ENCODE assay signal across 1 cellular context in the genomic region with DNA sequence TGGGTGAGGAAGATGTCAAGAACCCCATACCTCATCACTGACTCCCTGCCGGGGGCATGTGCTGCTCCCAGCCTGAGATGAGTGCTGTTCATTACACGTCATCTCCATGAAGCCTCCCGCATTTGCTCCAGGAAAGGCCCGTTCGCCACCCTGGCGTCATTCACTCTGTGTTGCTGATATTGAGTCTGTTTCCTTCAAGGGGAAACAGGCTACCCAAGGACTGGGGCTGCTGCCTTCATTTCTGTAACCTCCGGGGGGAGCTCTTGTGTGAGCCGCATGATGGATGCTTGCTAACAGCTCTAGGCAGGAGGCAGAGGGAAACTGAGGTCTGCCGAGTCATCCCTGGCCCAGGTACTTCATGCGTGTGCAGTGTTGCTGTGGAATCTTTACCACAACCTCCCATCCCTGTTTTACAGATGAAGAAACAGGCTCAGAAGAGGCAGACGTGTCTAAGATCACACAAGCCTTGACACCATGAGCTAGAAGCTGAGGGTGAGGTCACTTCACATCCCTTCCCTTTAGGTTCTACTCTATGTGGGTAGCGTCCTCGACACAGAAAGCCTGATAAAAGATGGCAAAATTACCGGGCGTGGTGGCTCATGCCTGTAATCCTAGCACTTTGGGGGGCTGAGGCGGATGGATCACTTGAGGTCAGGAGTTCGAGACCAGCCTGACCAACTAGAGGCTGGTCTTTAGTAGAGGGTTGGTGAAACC.
A peak's percentile ranks its signal among the peaks of the same experiment; 100 is the strongest.
TF ChIP-seq lines count a peak whose summit lies in the region.

No MANE protein-coding gene starts in this region.

TF ChIP-seq in HepG2, 621 proteins besides CTCF, POLR2A, EP300 and RAD21:
- TF ChIP-seq, protein P1, sequence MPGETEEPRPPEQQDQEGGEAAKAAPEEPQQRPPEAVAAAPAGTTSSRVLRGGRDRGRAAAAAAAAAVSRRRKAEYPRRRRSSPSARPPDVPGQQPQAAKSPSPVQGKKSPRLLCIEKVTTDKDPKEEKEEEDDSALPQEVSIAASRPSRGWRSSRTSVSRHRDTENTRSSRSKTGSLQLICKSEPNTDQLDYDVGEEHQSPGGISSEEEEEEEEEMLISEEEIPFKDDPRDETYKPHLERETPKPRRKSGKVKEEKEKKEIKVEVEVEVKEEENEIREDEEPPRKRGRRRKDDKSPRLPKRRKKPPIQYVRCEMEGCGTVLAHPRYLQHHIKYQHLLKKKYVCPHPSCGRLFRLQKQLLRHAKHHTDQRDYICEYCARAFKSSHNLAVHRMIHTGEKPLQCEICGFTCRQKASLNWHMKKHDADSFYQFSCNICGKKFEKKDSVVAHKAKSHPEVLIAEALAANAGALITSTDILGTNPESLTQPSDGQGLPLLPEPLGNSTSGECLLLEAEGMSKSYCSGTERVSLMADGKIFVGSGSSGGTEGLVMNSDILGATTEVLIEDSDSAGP (CRISPR knock-in tag; IDR thresholded peaks at IDR 0.05; ENCODE audit: borderline replicate concordance), result peak; percentile 46; the same call in 1 of the 2 replicates
- TF ChIP-seq POLR2AphosphoS5 (IDR thresholded peaks at IDR 0.05; ENCODE audit: low read depth, low read length) (0 out of 2 replicates have a peak, but pooled peaks have one; percentile 4), PRMT3 (CRISPR knock-in tag; IDR thresholded peaks at IDR 0.05; ENCODE audit: borderline replicate concordance, low read depth) (no peak), ZBTB38 (CRISPR knock-in tag; IDR thresholded peaks at IDR 0.05) (0 out of 2 replicates have a peak, but pooled peaks have one; percentile 45), PAF1 (CRISPR knock-in tag; IDR thresholded peaks at IDR 0.05) (peak; percentile 81; the same call in 1 of the 2 replicates), ZNF841 (CRISPR knock-in tag; IDR thresholded peaks at IDR 0.05; ENCODE audit: borderline replicate concordance) (no peak), HDAC6 (IDR thresholded peaks at IDR 0.05; ENCODE audit: low read depth, low read length) (no peak), ZNF333 (CRISPR knock-in tag; IDR thresholded peaks at IDR 0.05; ENCODE audit: borderline replicate concordance) (no peak), HOXA9 (CRISPR knock-in tag; IDR thresholded peaks at IDR 0.05; ENCODE audit: borderline replicate concordance) (no peak), NCOA5 (CRISPR knock-in tag; IDR thresholded peaks at IDR 0.05) (no peak), SAP130 (CRISPR knock-in tag; IDR thresholded peaks at IDR 0.05; ENCODE audit: low read depth) (0 out of 2 replicates have a peak, but pooled peaks have one; percentile 14), SP4 (CRISPR knock-in tag; IDR thresholded peaks at IDR 0.05) (peak; percentile 36; the same call in 1 of the 2 replicates), XRCC5 (optimal IDR thresholded peaks at IDR 0.05; ENCODE audit: low read length) (peak; percentile 70), STAG1 (CRISPR knock-in tag; IDR thresholded peaks at IDR 0.05) (peak; percentile 34), ZC3H13 (CRISPR knock-in tag; IDR thresholded peaks at IDR 0.05) (peak; percentile 98), SMC3 (IDR thresholded peaks at IDR 0.05; ENCODE audit: low read length) (peak; percentile 30; the same call in 1 of the 2 replicates), KMT2B (CRISPR knock-in tag; IDR thresholded peaks at IDR 0.05) (0 out of 2 replicates have a peak, but pooled peaks have one; percentile 15), ZNF205 (CRISPR knock-in tag; IDR thresholded peaks at IDR 0.05) (0 out of 2 replicates have a peak, but pooled peaks have one; percentile 14), ZNF326 (CRISPR knock-in tag; IDR thresholded peaks at IDR 0.05; ENCODE audit: borderline replicate concordance) (peak; percentile 86; the same call in 1 of the 2 replicates), AGO2 (optimal IDR thresholded peaks at IDR 0.05; ENCODE audit: low read depth, low read length) (peak; percentile 33), NFE2L2 (IDR thresholded peaks at IDR 0.05; ENCODE audit: low read length) (peak; percentile 30; the same call in 1 of the 2 replicates), RBFOX2 (IDR thresholded peaks at IDR 0.05; ENCODE audit: low read depth, low read length) (peak; percentile 32; the same call in 1 of the 2 replicates), POLR2G (IDR thresholded peaks at IDR 0.05; ENCODE audit: low read depth, low read length) (0 out of 2 replicates have a peak, but pooled peaks have one; percentile 32), ZNF431 (CRISPR knock-in tag; IDR thresholded peaks at IDR 0.05; ENCODE audit: borderline replicate concordance, low read depth) (0 out of 2 replicates have a peak, but pooled peaks have one; percentile 32)
- TF ChIP-seq, protein P2, sequence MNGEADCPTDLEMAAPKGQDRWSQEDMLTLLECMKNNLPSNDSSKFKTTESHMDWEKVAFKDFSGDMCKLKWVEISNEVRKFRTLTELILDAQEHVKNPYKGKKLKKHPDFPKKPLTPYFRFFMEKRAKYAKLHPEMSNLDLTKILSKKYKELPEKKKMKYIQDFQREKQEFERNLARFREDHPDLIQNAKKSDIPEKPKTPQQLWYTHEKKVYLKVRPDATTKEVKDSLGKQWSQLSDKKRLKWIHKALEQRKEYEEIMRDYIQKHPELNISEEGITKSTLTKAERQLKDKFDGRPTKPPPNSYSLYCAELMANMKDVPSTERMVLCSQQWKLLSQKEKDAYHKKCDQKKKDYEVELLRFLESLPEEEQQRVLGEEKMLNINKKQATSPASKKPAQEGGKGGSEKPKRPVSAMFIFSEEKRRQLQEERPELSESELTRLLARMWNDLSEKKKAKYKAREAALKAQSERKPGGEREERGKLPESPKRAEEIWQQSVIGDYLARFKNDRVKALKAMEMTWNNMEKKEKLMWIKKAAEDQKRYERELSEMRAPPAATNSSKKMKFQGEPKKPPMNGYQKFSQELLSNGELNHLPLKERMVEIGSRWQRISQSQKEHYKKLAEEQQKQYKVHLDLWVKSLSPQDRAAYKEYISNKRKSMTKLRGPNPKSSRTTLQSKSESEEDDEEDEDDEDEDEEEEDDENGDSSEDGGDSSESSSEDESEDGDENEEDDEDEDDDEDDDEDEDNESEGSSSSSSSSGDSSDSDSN (CRISPR knock-in tag; IDR thresholded peaks at IDR 0.05), result 0 out of 2 replicates have a peak, but pooled peaks have one; percentile 4
- TF ChIP-seq, protein P3, sequence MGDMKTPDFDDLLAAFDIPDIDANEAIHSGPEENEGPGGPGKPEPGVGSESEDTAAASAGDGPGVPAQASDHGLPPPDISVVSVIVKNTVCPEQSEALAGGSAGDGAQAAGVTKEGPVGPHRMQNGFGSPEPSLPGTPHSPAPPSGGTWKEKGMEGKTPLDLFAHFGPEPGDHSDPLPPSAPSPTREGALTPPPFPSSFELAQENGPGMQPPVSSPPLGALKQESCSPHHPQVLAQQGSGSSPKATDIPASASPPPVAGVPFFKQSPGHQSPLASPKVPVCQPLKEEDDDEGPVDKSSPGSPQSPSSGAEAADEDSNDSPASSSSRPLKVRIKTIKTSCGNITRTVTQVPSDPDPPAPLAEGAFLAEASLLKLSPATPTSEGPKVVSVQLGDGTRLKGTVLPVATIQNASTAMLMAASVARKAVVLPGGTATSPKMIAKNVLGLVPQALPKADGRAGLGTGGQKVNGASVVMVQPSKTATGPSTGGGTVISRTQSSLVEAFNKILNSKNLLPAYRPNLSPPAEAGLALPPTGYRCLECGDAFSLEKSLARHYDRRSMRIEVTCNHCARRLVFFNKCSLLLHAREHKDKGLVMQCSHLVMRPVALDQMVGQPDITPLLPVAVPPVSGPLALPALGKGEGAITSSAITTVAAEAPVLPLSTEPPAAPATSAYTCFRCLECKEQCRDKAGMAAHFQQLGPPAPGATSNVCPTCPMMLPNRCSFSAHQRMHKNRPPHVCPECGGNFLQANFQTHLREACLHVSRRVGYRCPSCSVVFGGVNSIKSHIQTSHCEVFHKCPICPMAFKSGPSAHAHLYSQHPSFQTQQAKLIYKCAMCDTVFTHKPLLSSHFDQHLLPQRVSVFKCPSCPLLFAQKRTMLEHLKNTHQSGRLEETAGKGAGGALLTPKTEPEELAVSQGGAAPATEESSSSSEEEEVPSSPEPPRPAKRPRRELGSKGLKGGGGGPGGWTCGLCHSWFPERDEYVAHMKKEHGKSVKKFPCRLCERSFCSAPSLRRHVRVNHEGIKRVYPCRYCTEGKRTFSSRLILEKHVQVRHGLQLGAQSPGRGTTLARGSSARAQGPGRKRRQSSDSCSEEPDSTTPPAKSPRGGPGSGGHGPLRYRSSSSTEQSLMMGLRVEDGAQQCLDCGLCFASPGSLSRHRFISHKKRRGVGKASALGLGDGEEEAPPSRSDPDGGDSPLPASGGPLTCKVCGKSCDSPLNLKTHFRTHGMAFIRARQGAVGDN (CRISPR knock-in tag; IDR thresholded peaks at IDR 0.05), result peak; percentile 41
- TF ChIP-seq, protein P4, sequence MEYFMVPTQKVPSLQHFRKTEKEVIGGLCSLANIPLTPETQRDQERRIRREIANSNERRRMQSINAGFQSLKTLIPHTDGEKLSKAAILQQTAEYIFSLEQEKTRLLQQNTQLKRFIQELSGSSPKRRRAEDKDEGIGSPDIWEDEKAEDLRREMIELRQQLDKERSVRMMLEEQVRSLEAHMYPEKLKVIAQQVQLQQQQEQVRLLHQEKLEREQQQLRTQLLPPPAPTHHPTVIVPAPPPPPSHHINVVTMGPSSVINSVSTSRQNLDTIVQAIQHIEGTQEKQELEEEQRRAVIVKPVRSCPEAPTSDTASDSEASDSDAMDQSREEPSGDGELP (IDR thresholded peaks at IDR 0.05; ENCODE audit: borderline replicate concordance, low read depth), result no peak
